In the genomic region with DNA sequence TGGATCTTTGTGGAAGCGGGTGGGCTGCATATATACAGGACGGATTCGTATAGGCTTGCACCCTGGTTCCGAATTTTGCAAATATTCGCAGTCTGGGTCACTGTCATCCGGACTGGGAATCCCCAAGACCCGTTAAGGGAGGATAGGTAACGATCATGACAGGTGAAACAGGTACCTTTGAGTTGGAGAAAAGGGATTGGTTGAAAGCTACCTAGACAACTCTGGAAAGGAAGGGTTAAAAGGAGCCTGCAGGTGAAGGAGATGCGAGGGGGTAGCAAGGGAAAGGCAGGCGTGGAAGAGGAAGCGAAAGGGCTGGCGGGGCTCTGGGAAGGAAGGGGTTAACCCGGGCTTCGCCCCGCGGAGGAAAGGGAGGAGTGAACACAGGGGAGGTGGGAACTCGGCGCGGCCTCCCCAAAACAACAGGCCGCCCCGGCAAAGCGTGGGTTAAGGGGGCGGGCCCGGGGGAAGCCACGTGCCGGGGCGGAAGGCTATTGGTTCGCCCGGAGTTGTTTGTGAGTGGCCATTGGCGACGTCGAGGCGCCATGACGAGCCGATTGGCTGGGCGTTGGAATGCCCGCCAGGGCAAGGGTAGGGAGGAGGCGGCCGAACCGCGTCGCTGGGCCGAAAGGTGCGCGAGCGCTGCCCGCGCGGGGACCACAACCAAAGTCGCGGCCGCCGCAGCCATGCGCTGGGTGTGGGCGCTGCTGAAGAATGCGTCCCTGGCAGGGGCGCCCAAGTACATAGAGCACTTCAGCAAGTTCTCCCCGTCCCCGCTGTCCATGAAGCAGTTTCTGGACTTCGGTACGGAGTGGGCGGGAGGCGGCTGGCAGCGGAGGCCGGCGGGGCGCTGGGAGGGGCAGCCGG, we compare ENCODE assay signal across 8 cellular contexts. TPM values are rescaled to one million over a fixed set of nuclear protein-coding genes. Genes with fewer than 3 reads are reported as not detected.
DNase-seq lines count a peak whose midpoint lies in the region; ATAC-seq lines count a peak whose summit lies in the region.

TSS of gene PDK2 (plus strand) at position 599 of the 864 bp plus-strand sequence. CDS start at position 684, 85 bp downstream.

- peaks cover 10% of the 10 kb centered on the region for H3K36me3 ChIP-seq in effector memory CD4-positive, alpha-beta T cell (ENCODE audit: control insufficient read depth, insufficient read depth, low read length)

- no peaks in the 10 kb centered on the region for H3K9me3 ChIP-seq in effector memory CD4-positive, alpha-beta T cell (ENCODE audit: control insufficient read depth, low read length)

- H3K27me3 ChIP-seq in effector memory CD4-positive, alpha-beta T cell (replicated peaks; ENCODE audit: control insufficient read depth, insufficient read depth, low read length, poor library complexity, severe bottlenecking), result no peaks in the 10 kb centered on the region

- peak; percentile 76 for ATAC-seq in GM21360 (IDR thresholded peaks at IDR 0.05; ENCODE audit: unreplicated experiment)

- peaks cover 14% of the 10 kb centered on the region for H3K4me1 ChIP-seq in effector memory CD4-positive, alpha-beta T cell (ENCODE audit: control insufficient read depth, insufficient read depth, low read length, poor library complexity, severe bottlenecking)

- peak within 1 kb of the TSS; percentile 82 for H3K4me3 ChIP-seq in effector memory CD4-positive, alpha-beta T cell (ENCODE audit: insufficient read depth, low read depth, low read length, poor library complexity, severe bottlenecking)

- DNase-seq in COLO668 (lab: John Stamatoyannopoulos, UW; ENCODE audit: unreplicated experiment), result peak; percentile 89
- peak; percentile 95 for DNase-seq in HT-29 (ENCODE audit: low spot score)
- peak; percentile 95 for DNase-seq in NK-92 treated with Interleukin-12 subunit alpha and Interleukin-12 subunit beta, amount 100 ng/mL, for 24 hours (lab: John Stamatoyannopoulos, UW)
- peak; percentile 91 to 92 for DNase-seq in activated CD8-positive, alpha-beta memory T cell treated with anti-CD3 and anti-CD28 coated beads for 4 hours (ENCODE audit: low read depth in 2 of 2)
- peak; percentile 91 to 96 (median 95) for DNase-seq in effector memory CD4-positive, alpha-beta T cell
- peak; percentile 98 for DNase-seq in medulla oblongata (ENCODE audit: extremely low spot score)
- peak; percentile 89 to 91 (median 91) for DNase-seq in stimulated activated CD4-positive, alpha-beta T cell treated with anti-CD3 and anti-CD28 coated beads, TNF-alpha, amount 100 ng/mL, for 48 hours (ENCODE audit: low read depth in 3 of 3)

- H3K27ac ChIP-seq in effector memory CD4-positive, alpha-beta T cell (ENCODE audit: insufficient read depth, low read length, poor library complexity, severe bottlenecking), result peak within 1 kb of the TSS; percentile 85

RNA-seq across cellular contexts. Expression of gene PDK2, which starts in this region (rescaled TPM):
- total RNA-seq in HT-29 (2014; rRNA removed; shearing (Covaris generic)), result 31.3 and 31.9 TPM in 2 replicates

Comparison
In these comparisons a context has a peak if more than half of its experiments do, and no peak if none do; other contexts are left out.
1. Peak in every context shown above with its lines: DNase-seq, ATAC-seq, H3K4me3 ChIP-seq and H3K27ac ChIP-seq.